In genomic region chr11:2940166-2940929, GRCh38 we compare ENCODE assay signal across 8 cellular contexts. TPM values are rescaled to one million over a fixed set of nuclear protein-coding genes. Genes with fewer than 3 reads are reported as not detected.
A peak's percentile ranks its signal among the peaks of the same experiment; 100 is the strongest.
DNase-seq lines count a peak whose midpoint lies in the region; ATAC-seq and TF ChIP-seq lines count a peak whose summit lies in the region.

No MANE protein-coding gene starts in this region.

- no CpG with 5 or more reads among the region's 15 CpGs for WGBS in H9 (ENCODE audit: extremely low coverage, insufficient read length, low lambda C conversion rate)

- H3K4me1 ChIP-seq in ACC112 (ENCODE audit: control insufficient read depth, insufficient read depth, low read length, unreplicated experiment): peaks cover 23% of the 10 kb centered on the region
- H3K4me1 ChIP-seq in H9 (ENCODE audit: insufficient read depth, low read length): peaks cover 3% of the 10 kb centered on the region; the same call in 1 of the 2 replicates

- H2BK120ac ChIP-seq in H9 (ENCODE audit: low read depth, low read length, poor library complexity, severe bottlenecking): no peak overlapping the region

- peaks cover 37 to 51% (median 47%) of the 10 kb centered on the region in 3 experiments for H3K36me3 Mint-ChIP-seq in H9 (ENCODE audit: insufficient read depth in 1 of 3, low read depth in 3 of 3)
- H3K36me3 Mint-ChIP-seq in activated naive CD4-positive, alpha-beta T cell treated with anti-CD3 and anti-CD28 coated beads, Interleukin-2, amount 50 U/mL, for 72 hours: peaks cover 30 to 36% of the 10 kb centered on the region in 2 donors

- no peak overlapping the region for H4K8ac ChIP-seq in H9 (replicated peaks; ENCODE audit: insufficient read length, low read depth, low read length)

- H3K27me3 ChIP-seq in ACC112 (ENCODE audit: insufficient read depth, low read length) (no peaks in the 10 kb centered on the region), H9 (ENCODE audit: insufficient read depth, low read length) (no peaks in the 10 kb centered on the region)

- peaks cover 22% of the 10 kb centered on the region for H3K9me3 ChIP-seq in H9 (ENCODE audit: control insufficient read depth, low read depth, low read length)

- no peak overlapping the region for H4K5ac ChIP-seq in H9 (ENCODE audit: insufficient read length, low read depth, low read length)

- no peak overlapping the region; the same call in 1 of the 2 replicates for H3K14ac ChIP-seq in H9 (ENCODE audit: insufficient read depth, low read length)

- H3K79me2 ChIP-seq in ACC112 (ENCODE audit: control insufficient read depth, insufficient read depth, low read length, unreplicated experiment) (no peaks in the 10 kb centered on the region), H9 (ENCODE audit: insufficient read depth, low read length) (no peaks in the 10 kb centered on the region)

- no peaks in the 10 kb centered on the region for H3K79me1 ChIP-seq in H9 (ENCODE audit: insufficient read depth, low read depth, low read length, poor library complexity, severe bottlenecking)

- TF ChIP-seq CTCF in H9 (conservative IDR thresholded peaks at IDR 0.05): no peak

- peaks cover 32% of the 10 kb centered on the region in 2 experiments for H3K9me3 Mint-ChIP-seq in H9
- H3K9me3 Mint-ChIP-seq in activated naive CD4-positive, alpha-beta T cell treated with anti-CD3 and anti-CD28 coated beads, Interleukin-2, amount 50 U/mL, for 72 hours: peaks cover 20 to 28% of the 10 kb centered on the region in 2 donors

- H3K9ac ChIP-seq in H9 (ENCODE audit: extremely low read depth, insufficient read length, low read length): no peak overlapping the region

- H3K4me3 Mint-ChIP-seq in H9: no peak overlapping the region

- no peaks in the 10 kb centered on the region for H4K20me1 ChIP-seq in H9 (ENCODE audit: control insufficient read depth, insufficient read depth, insufficient read length)

- ATAC-seq in activated naive CD4-positive, alpha-beta T cell treated with anti-CD3 and anti-CD28 coated beads, Interleukin-2, amount 50 U/mL, for 72 hours: peak; percentile 53 to 89
- no peak for ATAC-seq in HG03196 (IDR thresholded peaks at IDR 0.05; ENCODE audit: unreplicated experiment)

- no peak overlapping the region for H3K4me3 ChIP-seq in ACC112 (ENCODE audit: low read depth, low read length)

- H3K23ac ChIP-seq in H9 (ENCODE audit: insufficient read length, low read depth, low read length): no peak overlapping the region

- no peak overlapping the region for H3K27ac Mint-ChIP-seq in H9
- peak overlapping the region; percentile 78 to 84 for H3K27ac Mint-ChIP-seq in activated naive CD4-positive, alpha-beta T cell treated with anti-CD3 and anti-CD28 coated beads, Interleukin-2, amount 50 U/mL, for 72 hours

- no peaks in the 10 kb centered on the region for H3K23me2 ChIP-seq in H9 (ENCODE audit: insufficient read length, low read depth, low read length, poor library complexity, severe bottlenecking)

- H3K56ac ChIP-seq in H9 (ENCODE audit: insufficient read length, low read depth, low read length): no peak overlapping the region

- H2BK5ac ChIP-seq in H9 (ENCODE audit: insufficient read length, low read length): no peak overlapping the region

- no peak overlapping the region for H2BK12ac ChIP-seq in H9 (ENCODE audit: insufficient read length, low read depth, low read length)

- H2AFZ ChIP-seq in ACC112 (ENCODE audit: low read length, unreplicated experiment) (no peak overlapping the region), H9 (ENCODE audit: low read length) (no peak overlapping the region)

- H3K4ac ChIP-seq in H9 (ENCODE audit: low read depth, low read length): no peak overlapping the region

- H3T11ph ChIP-seq in H9 (ENCODE audit: low read length): no peak overlapping the region

- no peak overlapping the region for H3K18ac ChIP-seq in H9 (ENCODE audit: insufficient read length, low read depth, low read length)

- peaks cover 11% of the 10 kb centered on the region; the same call in 1 of the 2 replicates for H3K36me3 ChIP-seq in ACC112 (ENCODE audit: insufficient read depth, low read length)

- no peak overlapping the region for H2BK15ac ChIP-seq in H9 (ENCODE audit: low read depth, low read length)

- no peak overlapping the region for H2AK5ac ChIP-seq in H9 (ENCODE audit: insufficient read length, low read length)

- H2BK20ac ChIP-seq in H9 (ENCODE audit: low read depth, low read length, poor library complexity, severe bottlenecking): no peak overlapping the region

- H3K4me2 ChIP-seq in H9 (ENCODE audit: insufficient read depth, insufficient read length, low read length): no peak overlapping the region

- no peak overlapping the region for H4K91ac ChIP-seq in H9 (ENCODE audit: insufficient read length, low read depth, low read length)

- DNase-seq in H9 (peak; percentile 29), kidney tubule cell (ENCODE audit: low spot score) (peak; percentile 89), NCI-H1092 (lab: John Stamatoyannopoulos, UW) (no peak), NCI-H1417 treated with DMSO at 0.1 percent for 48 hours (lab: John Stamatoyannopoulos, UW) (no peak), NCI-H1436 (lab: John Stamatoyannopoulos, UW) (no peak)
- DNase-seq in activated naive CD4-positive, alpha-beta T cell treated with anti-CD3 and anti-CD28 coated beads, Interleukin-2, amount 50 U/mL, for 72 hours (ENCODE audit: low spot score in 2 of 2): peak in 1 of 2 donors; percentile 77

- peak overlapping the region; percentile 85 for H3K27ac ChIP-seq in ACC112 (ENCODE audit: low read depth, low read length)
- H3K27ac ChIP-seq in H9 (ENCODE audit: insufficient read length, low read depth, low read length): no peak overlapping the region

- peaks cover 7% of the 10 kb centered on the region in 2 experiments for H3K4me1 Mint-ChIP-seq in H9

- peaks cover 19% of the 10 kb centered on the region for H3K27me3 Mint-ChIP-seq in H9 (ENCODE audit: low read depth)

RNA-seq across cellular contexts. Expression of gene PHLDA2, which starts 11.1 kb away (rescaled TPM):
- total RNA-seq in H9 (2021): 41.5 and 42.8 TPM in 2 replicates
- total RNA-seq in activated naive CD4-positive, alpha-beta T cell treated with anti-CD3 and anti-CD28 coated beads, Interleukin-2, amount 50 U/mL, for 72 hours: 1 to 10 TPM; 3.6 to 5.9 TPM

RNA-seq across cellular contexts. Expression of gene NAP1L4, which starts 51.8 kb away (rescaled TPM):
- 212 and 217 TPM in 2 replicates for total RNA-seq in H9 (2021)
- 100 to 1,000 TPM; 287 to 318 TPM for total RNA-seq in activated naive CD4-positive, alpha-beta T cell treated with anti-CD3 and anti-CD28 coated beads, Interleukin-2, amount 50 U/mL, for 72 hours

RNA-seq across cellular contexts. Expression of gene CDKN1C, which starts 54.8 kb away (rescaled TPM):
- 15.4 and 17.8 TPM in 2 replicates for total RNA-seq in H9 (2021)
- total RNA-seq in activated naive CD4-positive, alpha-beta T cell treated with anti-CD3 and anti-CD28 coated beads, Interleukin-2, amount 50 U/mL, for 72 hours: 1 to 10 TPM; 1.5 to 1.8 TPM

Comparison
In these comparisons a context has a peak if more than half of its experiments do, and no peak if none do; other contexts are left out.
1. DNase-seq: peak in H9 (single experiment) and kidney tubule cell (single experiment); none in NCI-H1092 (single experiment), NCI-H1417 treated with DMSO at 0.1 percent for 48 hours (single experiment) and NCI-H1436 (single experiment).
2. H3K27ac Mint-ChIP-seq: peak in activated naive CD4-positive, alpha-beta T cell treated with anti-CD3 and anti-CD28 coated beads, Interleukin-2, amount 50 U/mL, for 72 hours (2 of 2); none in H9 (0 of 3).